Comparison of ENCODE assay signal across 8 cellular contexts in the genomic region with DNA sequence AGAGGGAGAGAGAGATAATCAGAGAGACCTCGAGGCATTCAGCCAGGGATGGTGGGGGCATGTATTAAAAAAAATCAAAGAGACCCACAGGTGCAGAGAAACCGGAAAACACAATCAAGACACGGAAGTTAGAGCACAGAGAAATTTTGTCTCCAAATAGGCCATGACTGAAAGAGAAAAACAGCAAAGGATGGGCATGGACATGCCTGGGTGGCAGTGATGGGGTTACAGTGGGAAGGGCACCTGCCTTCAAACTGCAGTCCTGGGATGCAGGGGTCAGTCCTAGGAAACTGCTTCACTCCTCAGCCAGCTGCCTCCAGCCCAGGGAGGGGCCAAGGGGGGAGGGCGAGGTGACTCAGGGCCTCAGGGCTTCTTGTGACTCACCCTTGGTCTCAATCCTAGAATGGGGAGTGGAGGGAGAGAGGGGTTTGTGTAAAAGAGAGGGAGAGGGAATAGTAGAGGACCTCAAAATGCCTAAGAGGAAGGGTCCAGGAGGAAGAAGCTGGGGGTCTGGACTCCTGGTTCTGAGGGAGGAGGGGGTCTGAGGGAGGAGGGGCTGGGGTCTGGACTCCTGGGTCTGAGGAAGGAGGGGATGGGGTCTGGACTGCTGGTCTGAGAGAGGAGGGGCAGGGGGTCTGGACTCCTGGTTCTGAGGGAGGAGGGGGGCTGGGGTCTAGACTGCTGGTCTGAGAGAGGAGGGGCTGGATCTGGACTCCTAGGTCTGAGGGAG. TPM values are rescaled to one million over a fixed set of nuclear protein-coding genes. Genes with fewer than 3 reads are reported as not detected.
DNase-seq lines count a peak whose midpoint lies in the region; ATAC-seq and TF ChIP-seq lines count a peak whose summit lies in the region.

No MANE protein-coding gene starts in this region.

- H4K20me1 ChIP-seq in GM23248 (ENCODE audit: insufficient read depth): no peaks in the 10 kb centered on the region

- no peaks in the 10 kb centered on the region; the same call in 1 of the 2 replicates for H3K79me2 ChIP-seq in GM23248 (ENCODE audit: insufficient read depth)

- H3K9me3 Mint-ChIP-seq in activated naive CD4-positive, alpha-beta T cell treated with anti-CD3 and anti-CD28 coated beads, Interleukin-2, amount 50 U/mL, for 24 hours: no peaks in the 10 kb centered on the region

- no peak for ATAC-seq in GM18858 (IDR thresholded peaks at IDR 0.05; ENCODE audit: unreplicated experiment)

- no peaks in the 10 kb centered on the region; the same call in 1 of the 2 replicates for H3F3A ChIP-seq in GM23248 (ENCODE audit: insufficient read depth)

- no peak overlapping the region for H3K4me3 ChIP-seq in GM23248
- no peak overlapping the region for H3K4me3 ChIP-seq in kidney epithelial cell (ENCODE audit: low read depth, low read length)
- peak overlapping the region; percentile 12 for H3K4me3 ChIP-seq in suprapubic skin

- H3K4me1 ChIP-seq in GM23248 (ENCODE audit: insufficient read depth): peaks cover 34% of the 10 kb centered on the region
- peaks cover 67% of the 10 kb centered on the region for H3K4me1 ChIP-seq in suprapubic skin

- H3K9me2 ChIP-seq in GM23248 (ENCODE audit: insufficient read depth): no peaks in the 10 kb centered on the region

- in situ Hi-C loops in GM23248 (cut with MboI): no loop called here

- H3K36me3 ChIP-seq in GM23248 (ENCODE audit: low read depth) (no peaks in the 10 kb centered on the region), kidney epithelial cell (ENCODE audit: control insufficient read depth, insufficient read depth, low read length) (no peaks in the 10 kb centered on the region), suprapubic skin (no peaks in the 10 kb centered on the region)

- H3K4me3 Mint-ChIP-seq in activated naive CD4-positive, alpha-beta T cell treated with anti-CD3 and anti-CD28 coated beads, Interleukin-2, amount 50 U/mL, for 24 hours: peak overlapping the region; percentile 64

- TF ChIP-seq EP300 in suprapubic skin (IDR thresholded peaks at IDR 0.05): no peak

- H3K9me3 ChIP-seq in GM23248 (ENCODE audit: low read depth) (no peaks in the 10 kb centered on the region), suprapubic skin (no peaks in the 10 kb centered on the region)

- peak overlapping the region; percentile 49 for H3K4me2 ChIP-seq in GM23248 (ENCODE audit: unreplicated experiment)

- H3K27ac Mint-ChIP-seq in activated naive CD4-positive, alpha-beta T cell treated with anti-CD3 and anti-CD28 coated beads, Interleukin-2, amount 50 U/mL, for 24 hours: peak overlapping the region; percentile 87

- H2AFZ ChIP-seq in GM23248: peak overlapping the region; percentile 68; the same call in 1 of the 2 replicates

- WGBS in GM23248 (ENCODE audit: low coverage in 1 of 2, low lambda C conversion rate in 2 of 2, missing lambda C conversion rate in 2 of 2), 2 experiments: 43 to 50% methylated on average over 4 of the region's 4 CpGs
- WGBS in suprapubic skin: 37% methylated on average over 4 of the region's 4 CpGs

- H3K27me3 Mint-ChIP-seq in activated naive CD4-positive, alpha-beta T cell treated with anti-CD3 and anti-CD28 coated beads, Interleukin-2, amount 50 U/mL, for 24 hours: peaks cover 2% of the 10 kb centered on the region

- DNase-seq in GM23248 (peak; percentile 92), RPMI7951 (ENCODE audit: low read depth) (peak; percentile 94), kidney epithelial cell (ENCODE audit: low read depth) (peak; percentile 76), suprapubic skin (ENCODE audit: low spot score in 2 of 2) (no peak), NCI-H2107 treated with DMSO at 0.1 percent for 48 hours (lab: John Stamatoyannopoulos, UW; ENCODE audit: unreplicated experiment) (no peak), GM19238 (ENCODE audit: insufficient read length, low spot score) (no peak)

- no peaks in the 10 kb centered on the region for H3K27me3 ChIP-seq in GM23248 (replicated peaks; ENCODE audit: insufficient read depth)
- no peaks in the 10 kb centered on the region for H3K27me3 ChIP-seq in kidney epithelial cell (ENCODE audit: control insufficient read depth, insufficient read depth, low read length)
- no peaks in the 10 kb centered on the region for H3K27me3 ChIP-seq in suprapubic skin

- no peak for TF ChIP-seq POLR2A in suprapubic skin (IDR thresholded peaks at IDR 0.05)

- no peaks in the 10 kb centered on the region for H3K36me3 Mint-ChIP-seq in activated naive CD4-positive, alpha-beta T cell treated with anti-CD3 and anti-CD28 coated beads, Interleukin-2, amount 50 U/mL, for 24 hours

- no peak for TF ChIP-seq CTCF in kidney epithelial cell (IDR thresholded peaks at IDR 0.05; ENCODE audit: insufficient read depth, low read length, poor library complexity, severe bottlenecking)
- TF ChIP-seq CTCF in suprapubic skin (IDR thresholded peaks at IDR 0.05): no peak

- peak overlapping the region; percentile 34 for H3K9ac ChIP-seq in GM23248

- H3K4me1 Mint-ChIP-seq in activated naive CD4-positive, alpha-beta T cell treated with anti-CD3 and anti-CD28 coated beads, Interleukin-2, amount 50 U/mL, for 24 hours: peaks cover 48% of the 10 kb centered on the region

- H3K27ac ChIP-seq in GM23248: peak overlapping the region; percentile 21
- peak overlapping the region; percentile 67 for H3K27ac ChIP-seq in suprapubic skin

RNA-seq across cellular contexts. Expression of a gene that starts 3.6 kb away (rescaled TPM):
- total RNA-seq in GM23248 (2014; rRNA removed; shearing (Covaris generic)): 8.7 and 13.7 TPM in 2 replicates
- 9.4 and 11.9 TPM in 2 replicates for polyA plus RNA-seq in GM23248 (2016; fragmentation: Nextera tagmentation; extraction: Ambion mirVana)
- total RNA-seq in RPMI7951 (2014; rRNA removed; shearing (Covaris generic)): 71.6 and 126 TPM in 2 replicates
- total RNA-seq in kidney epithelial cell (8.8 and 10.8 TPM in 2 replicates), suprapubic skin (10 to 100 TPM; 26.4 to 77.9 (median 48.2) TPM)

RNA-seq across cellular contexts. Expression of a gene that starts 17.8 kb away (rescaled TPM):
- total RNA-seq in GM23248 (2014; rRNA removed; shearing (Covaris generic)): 0.32 and 0.76 TPM in 2 replicates
- polyA plus RNA-seq in GM23248 (2016; fragmentation: Nextera tagmentation; extraction: Ambion mirVana): 1.1 and 1.4 TPM in 2 replicates
- 0.24 and 0.59 TPM in 2 replicates for total RNA-seq in RPMI7951 (2014; rRNA removed; shearing (Covaris generic))
- 0.41 and 0.63 TPM in 2 replicates for total RNA-seq in kidney epithelial cell
- 100 to 1,000 TPM in 1 of 4 donors, 10 to 100 TPM in 3; 48.5 to 114 (median 98.5) TPM for total RNA-seq in suprapubic skin

RNA-seq across cellular contexts. Expression of a gene that starts 29.7 kb away (rescaled TPM):
- total RNA-seq in GM23248 (2014; rRNA removed; shearing (Covaris generic)): 11.5 and 13.0 TPM in 2 replicates
- 23.2 and 25.7 TPM in 2 replicates for polyA plus RNA-seq in GM23248 (2016; fragmentation: Nextera tagmentation; extraction: Ambion mirVana)
- total RNA-seq in RPMI7951 (2014; rRNA removed; shearing (Covaris generic)): 17.0 and 39.3 TPM in 2 replicates
- total RNA-seq in kidney epithelial cell (22.1 and 27.7 TPM in 2 replicates), suprapubic skin (10 to 100 TPM; 21.5 to 44.4 (median 30.1) TPM)

RNA-seq across cellular contexts. Expression of a gene that starts 42.7 kb away (rescaled TPM):
- total RNA-seq in GM23248 (2014; rRNA removed; shearing (Covaris generic)): 12.1 and 14.2 TPM in 2 replicates
- 4.6 and 5.4 TPM in 2 replicates for polyA plus RNA-seq in GM23248 (2016; fragmentation: Nextera tagmentation; extraction: Ambion mirVana)
- total RNA-seq in RPMI7951 (2014; rRNA removed; shearing (Covaris generic)): 8.6 and 9.4 TPM in 2 replicates
- total RNA-seq in kidney epithelial cell (3.8 and 4.0 TPM in 2 replicates), suprapubic skin (10 to 100 TPM in 2 of 4 donors, 1 to 10 TPM in 2; 4.7 to 26.4 (median 10.0) TPM)

Comparison
In these comparisons a context has a peak if more than half of its experiments do, and no peak if none do; other contexts are left out.
1. DNase-seq: peak in GM23248 (single experiment), RPMI7951 (single experiment) and kidney epithelial cell (single experiment); none in suprapubic skin (0 of 2), NCI-H2107 treated with DMSO at 0.1 percent for 48 hours (single experiment) and GM19238 (single experiment).
2. RNA of a gene that starts 17.8 kb away (total RNA-seq): 48.5 to 114 TPM in suprapubic skin; 0.41 to 0.63 TPM in kidney epithelial cell, 0.32 to 0.76 TPM in GM23248 and 0.24 to 0.59 TPM in RPMI7951; every median in the first group is over 10 times any median in the second.